Comparison of ENCODE assay signal across 19 cellular contexts in genomic region chr15:41778503-41778902, GRCh38. TPM values are rescaled to one million over a fixed set of nuclear protein-coding genes. Genes with fewer than 3 reads are reported as not detected.
DNase-seq lines count a peak whose midpoint lies in the region; ATAC-seq, FAIRE-seq and TF ChIP-seq lines count a peak whose summit lies in the region.
"Had no signal": no experiment of that assay in that cellular context is flagged by ENCODE, and none has a peak within 500 bp of the region (broad histone marks: within the 10 kb centered on the region; RNA-seq: fewer than 3 reads in every experiment).

No MANE protein-coding gene starts in this region.

- BruUV-seq in K562 (replicated peaks; lab: Mats Ljungman, UMichigan) = no TSS peak

- in situ Hi-C loops in K562 (cut with MboI) = no loop called here

- peak overlapping the region; percentile 88 for H3K27ac ChIP-seq in cardiac muscle cell
- no peak overlapping the region for H3K27ac ChIP-seq in K562 (ENCODE audit: extremely low read depth, low read depth, low read length)
- peak overlapping the region; percentile 3 to 32 for H3K27ac ChIP-seq in uterus
- H3K27ac ChIP-seq: right lobe of liver had no signal

- H3K27me3 Mint-ChIP-seq in immature natural killer cell (ENCODE audit: low read depth in 3 of 3) = peaks cover 4 to 15% (median 5%) of the 10 kb centered on the region in 3 donors
- H3K27me3 Mint-ChIP-seq in activated CD4-positive, alpha-beta memory T cell treated with anti-CD3 and anti-CD28 coated beads, Interleukin-2, amount 10 ng/mL, durations not matched to agents 7 days and 5 days = no peaks in the 10 kb centered on the region

- no peaks in the 10 kb centered on the region for H3K36me3 ChIP-seq in cardiac muscle cell
- no peaks in the 10 kb centered on the region for H3K36me3 ChIP-seq in K562 (ENCODE audit: control insufficient read depth, insufficient read depth, low read length)
- H3K36me3 ChIP-seq in uterus = no peaks in the 10 kb centered on the region
- H3K36me3 ChIP-seq: adrenal gland, right lobe of liver, tibial nerve had no signal

- H3K9me3 ChIP-seq in cardiac muscle cell (ENCODE audit: low read depth) (no peaks in the 10 kb centered on the region), K562 (replicated peaks; ENCODE audit: control insufficient read depth, insufficient read depth, low read depth, low read length) (no peaks in the 10 kb centered on the region), uterus (no peaks in the 10 kb centered on the region)
- H3K9me3 ChIP-seq: adrenal gland, right lobe of liver, tibial nerve had no signal

- peaks cover 9% of the 10 kb centered on the region for H3K79me2 ChIP-seq in K562 (ENCODE audit: control insufficient read depth, insufficient read depth, low read length)

- H3K4me2 ChIP-seq in K562 (ENCODE audit: insufficient read depth, low read length) = no peak overlapping the region

- H3K4me3 Mint-ChIP-seq in immature natural killer cell = peak overlapping the region in 1 of 5 donors; percentile 2
- no peak overlapping the region for H3K4me3 Mint-ChIP-seq in activated CD4-positive, alpha-beta memory T cell treated with anti-CD3 and anti-CD28 coated beads, Interleukin-2, amount 10 ng/mL, durations not matched to agents 7 days and 5 days

- H3K36me3 Mint-ChIP-seq in immature natural killer cell = no peaks in the 10 kb centered on the region
- H3K36me3 Mint-ChIP-seq in activated CD4-positive, alpha-beta memory T cell treated with anti-CD3 and anti-CD28 coated beads, Interleukin-2, amount 10 ng/mL, durations not matched to agents 7 days and 5 days (ENCODE audit: low read depth) = peaks cover 18% of the 10 kb centered on the region

- intact Hi-C loops in Right ventricle myocardium inferior (cut with DNase I) = no loop called here
- intact Hi-C loops in K562 (cut with micrococcal nuclease) = no loop called here
- intact Hi-C loops in uterus (cut with DNase I; ENCODE audit: low total_unique reads) = no loop called here

- H4K20me1 ChIP-seq in K562 (replicated peaks; ENCODE audit: control insufficient read depth, insufficient read depth, low read length) = no peaks in the 10 kb centered on the region; the same call in 1 of the 2 replicates

- ATAC-seq in Right ventricle myocardium inferior (no peak), K562 (no peak), HG02642 (IDR thresholded peaks at IDR 0.05; ENCODE audit: poor library complexity, unreplicated experiment) (no peak)
- ATAC-seq: left ventricle myocardium superior, right lobe of liver had no signal

- H3K27ac Mint-ChIP-seq in immature natural killer cell = peak overlapping the region in 5 of 6 donors; percentile 12 to 53 (median 32)
- no peak overlapping the region for H3K27ac Mint-ChIP-seq in activated CD4-positive, alpha-beta memory T cell treated with anti-CD3 and anti-CD28 coated beads, Interleukin-2, amount 10 ng/mL, durations not matched to agents 7 days and 5 days

- TF ChIP-seq CTCF in cardiac muscle cell (IDR thresholded peaks at IDR 0.05; ENCODE audit: low read depth, low read length) (no peak), K562 (IDR thresholded peaks at IDR 0.05 in 2 of 3, conservative IDR thresholded peaks at IDR 0.05 in 1 of 3; ENCODE audit: insufficient read depth in 2 of 3, low read depth in 1 of 3, low read length in 3 of 3) (no peak), uterus (IDR thresholded peaks at IDR 0.05) (no peak)

- TF ChIP-seq POLR2A in K562 (conservative IDR thresholded peaks at IDR 0.05) (no peak), uterus (IDR thresholded peaks at IDR 0.05) (no peak)

- peaks cover 78 to 96% of the 10 kb centered on the region in 2 donors for H3K4me1 Mint-ChIP-seq in immature natural killer cell
- peaks cover 69% of the 10 kb centered on the region for H3K4me1 Mint-ChIP-seq in activated CD4-positive, alpha-beta memory T cell treated with anti-CD3 and anti-CD28 coated beads, Interleukin-2, amount 10 ng/mL, durations not matched to agents 7 days and 5 days

- TF ChIP-seq EP300 in K562 (IDR thresholded peaks at IDR 0.05; ENCODE audit: low read length) = no peak

- POLR2A ChIA-PET in K562 (lab: Yijun Ruan, JAX) = interaction anchor here (1.1 to 1.3 kb wide), 2 partner anchors 11 to 73 kb away, joined by 3 read pairs; no protein-coding TSS in a partner anchor
- POLR2A ChIA-PET in activated CD4-positive, alpha-beta memory T cell treated with anti-CD3 and anti-CD28 coated beads, Interleukin-2, amount 10 ng/mL, durations not matched to agents 7 days and 5 days (lab: Charles Lee) = interaction anchor here (0.8 to 1.5 kb wide), 5 partner anchors 12 to 32 kb away, joined by 3 to 4 read pairs (median 3); no protein-coding TSS in a partner anchor

- DNase-seq in cardiac muscle cell (ENCODE audit: low read depth in 1 of 2, low spot score in 1 of 2) (peak in 1 of 2 donors; percentile 39), Right ventricle myocardium inferior (ENCODE audit: missing footprints) (no peak), K562 (ENCODE audit: extremely low read depth in 1 of 4, low spot score in 3 of 4) (no peak), immature natural killer cell (no peak), uterus (no peak), NCI-H526 treated with DMSO at 0.1 percent for 48 hours (lab: John Stamatoyannopoulos, UW) (no peak)
- DNase-seq in activated CD4-positive, alpha-beta memory T cell treated with anti-CD3 and anti-CD28 coated beads, Interleukin-2, amount 10 ng/mL, durations not matched to agents 7 days and 5 days = no peak
- DNase-seq: activated T-cell treated with anti-CD3 and anti-CD28 coated beads, Interleukin-2, amount 50 U/mL, for 1 hour; adrenal gland; Kasumi-1; left ventricle myocardium superior; NCI-H146; right lobe of liver; stimulated activated CD4-positive, alpha-beta T cell treated with anti-CD3 and anti-CD28 coated beads, Interleukin-4, amount 100 ng/mL, for 24 hours; SW 1271 had no signal

- no peak overlapping the region for H2AFZ ChIP-seq in K562 (ENCODE audit: low read depth, low read length)

- no peak for FAIRE-seq in K562 (lab: Jason Lieb, UNC)
- FAIRE-seq: colon, D721Med had no signal

- H3K4me1 ChIP-seq in cardiac muscle cell (ENCODE audit: low read depth) (peaks cover 64% of the 10 kb centered on the region), K562 (replicated peaks in 1 of 2; ENCODE audit: control insufficient read depth in 2 of 2, insufficient read depth in 2 of 2, low read length in 2 of 2) (peaks cover 16 to 27% of the 10 kb centered on the region in 2 experiments), uterus (peaks cover 0 to 6% of the 10 kb centered on the region in 2 donors)

- TF ChIP-seq RAD21 in K562 (CRISPR knock-in tag; conservative IDR thresholded peaks at IDR 0.05 in 1 of 2, IDR thresholded peaks at IDR 0.05 in 1 of 2) = no peak

- no peak overlapping the region for H3K4me3 ChIP-seq in cardiac muscle cell
- no peak overlapping the region for H3K4me3 ChIP-seq in K562
- no peak overlapping the region for H3K4me3 ChIP-seq in uterus
- H3K4me3 ChIP-seq: adrenal gland, right lobe of liver, tibial nerve had no signal

- CTCF ChIA-PET in K562 (lab: Yijun Ruan, JAX; ENCODE audit: low intra/inter-chr PET ratio) = no interaction called here
- CTCF ChIA-PET in activated CD4-positive, alpha-beta memory T cell treated with anti-CD3 and anti-CD28 coated beads, Interleukin-2, amount 10 ng/mL, durations not matched to agents 7 days and 5 days (lab: Charles Lee) = interaction anchor here (2.5 to 11.6 kb wide), 2 partner anchors 33 to 126 kb away, joined by 17 to 270 read pairs; no protein-coding TSS in a partner anchor

- H3K9ac ChIP-seq in K562 (ENCODE audit: insufficient read depth in 1 of 2, low read depth in 2 of 2, low read length in 2 of 2) = no peak overlapping the region

- no peaks in the 10 kb centered on the region for H3K27me3 ChIP-seq in cardiac muscle cell
- H3K27me3 ChIP-seq in K562 (ENCODE audit: control insufficient read depth in 2 of 2, insufficient read depth in 2 of 2, low read length in 2 of 2) = no peaks in the 10 kb centered on the region; a peak in 1 of 5 replicates
- H3K27me3 ChIP-seq in uterus = no peaks in the 10 kb centered on the region
- H3K27me3 ChIP-seq: adrenal gland, right lobe of liver, tibial nerve had no signal

- H3K9me1 ChIP-seq in K562 (ENCODE audit: control insufficient read depth, insufficient read depth, low read length) = no peaks in the 10 kb centered on the region

- H3K9me3 Mint-ChIP-seq in immature natural killer cell = no peaks in the 10 kb centered on the region
- no peaks in the 10 kb centered on the region for H3K9me3 Mint-ChIP-seq in activated CD4-positive, alpha-beta memory T cell treated with anti-CD3 and anti-CD28 coated beads, Interleukin-2, amount 10 ng/mL, durations not matched to agents 7 days and 5 days

RNA-seq across cellular contexts. Expression of gene MAPKBP1, which starts 4.2 kb away (rescaled TPM):
- total RNA-seq in cardiac muscle cell (59.5 and 109 TPM in 2 replicates), Right ventricle myocardium inferior (14.4 TPM), K562 (2014; rRNA removed) (4.1 and 5.3 TPM in 2 replicates), K562 (2014; rRNA removed; fragmentation: Illumina TruSeq; extraction: Trizol) (4.5 and 4.6 TPM in 2 replicates), K562 (2015; rRNA removed; fragmentation: Illumina TruSeq; extraction: Trizol) (5.7 and 5.8 TPM in 2 replicates), K562 (2021) (9.5 and 9.6 TPM in 2 replicates), uterus (10 to 100 TPM in 3 of 4 donors, 1 to 10 TPM in 1; 5.9 to 56.2 (median 23.5) TPM)
- polyA plus RNA-seq in cardiac muscle cell (37.7 and 55.0 TPM in 2 replicates), K562 (2011; rRNA removed) (3.4 and 4.4 TPM in 2 replicates), K562 (2014; fragmentation: Illumina TruSeq; extraction: Trizol) (4.8 and 5.4 TPM in 2 replicates), K562 (2014; fragmentation: Nextera tagmentation; extraction: Ambion mirVana) (under 1 TPM; 0.15 to 0.28 TPM), K562 (2014; rRNA removed) (5.2 and 7.1 TPM in 2 replicates), immature natural killer cell (1 to 10 TPM; 1.8 to 7.2 (median 3.6) TPM)
- total RNA-seq in K562 (2011; cell fraction: chromatin; rRNA removed; ENCODE audit: low replicate concordance) = 65.0 and 134 TPM in 2 replicates
- total RNA-seq in K562 (2011; cell fraction: nucleolus; rRNA removed) = 51.1 and 51.4 TPM in 2 replicates
- 45.8 and 52.1 TPM in 2 replicates for total RNA-seq in K562 (2011; cell fraction: nucleoplasm; rRNA removed)
- polyA plus RNA-seq in K562 (2011; cell fraction: cytosol; rRNA removed) = 2.2 and 3.6 TPM in 2 replicates
- 24.5 and 27.3 TPM in 2 replicates for polyA plus RNA-seq in K562 (2011; cell fraction: nucleus; rRNA removed)
- polyA plus RNA-seq in K562 (2012) = 5.8 and 7.2 TPM in 2 replicates
- 7.0 and 9.2 TPM in 2 replicates for polyA minus RNA-seq in K562 (2011; rRNA and poly(A)+ RNA removed)
- polyA minus RNA-seq in K562 (2011; cell fraction: cytosol; rRNA and poly(A)+ RNA removed) = 2.7 and 5.9 TPM in 2 replicates
- 22.8 and 29.4 TPM in 2 replicates for polyA minus RNA-seq in K562 (2011; cell fraction: nucleus; rRNA and poly(A)+ RNA removed)
- total RNA-seq in activated CD4-positive, alpha-beta memory T cell treated with anti-CD3 and anti-CD28 coated beads, Interleukin-2, amount 10 ng/mL, durations not matched to agents 7 days and 5 days = 10 to 100 TPM; 28.9 to 31.6 TPM

RNA-seq across cellular contexts. Expression of gene JMJD7, which starts 49.4 kb away (rescaled TPM):
- total RNA-seq in cardiac muscle cell (22.8 and 29.4 TPM in 2 replicates), Right ventricle myocardium inferior (12.6 TPM), K562 (2014; rRNA removed) (6.1 and 11.3 TPM in 2 replicates), K562 (2014; rRNA removed; fragmentation: Illumina TruSeq; extraction: Trizol) (3.2 and 3.8 TPM in 2 replicates), K562 (2015; rRNA removed; fragmentation: Illumina TruSeq; extraction: Trizol) (4.3 and 5.3 TPM in 2 replicates), K562 (2021) (12.2 and 13.1 TPM in 2 replicates), uterus (10 to 100 TPM in 2 of 4 donors, 1 to 10 TPM in 1, under 1 TPM in 1; 0.59 to 27.2 (median 9.8) TPM)
- polyA plus RNA-seq in cardiac muscle cell (17.4 and 27.6 TPM in 2 replicates), K562 (2011; rRNA removed) (7.9 and 8.8 TPM in 2 replicates), K562 (2014; fragmentation: Illumina TruSeq; extraction: Trizol) (6.8 and 9.4 TPM in 2 replicates), K562 (2014; fragmentation: Nextera tagmentation; extraction: Ambion mirVana) (1 to 10 TPM; 1.2 to 2.9 TPM), K562 (2014; rRNA removed) (9.7 and 13.9 TPM in 2 replicates), immature natural killer cell (10 to 100 TPM; 20.6 to 57.4 (median 23.6) TPM)
- 7.0 and 13.8 TPM in 2 replicates for total RNA-seq in K562 (2011; cell fraction: chromatin; rRNA removed; ENCODE audit: low replicate concordance)
- total RNA-seq in K562 (2011; cell fraction: nucleolus; rRNA removed) = 7.2 and 8.5 TPM in 2 replicates
- total RNA-seq in K562 (2011; cell fraction: nucleoplasm; rRNA removed) = 12.6 and 15.4 TPM in 2 replicates
- 8.0 and 19.6 TPM in 2 replicates for polyA plus RNA-seq in K562 (2011; cell fraction: cytosol; rRNA removed)
- 18.0 and 36.7 TPM in 2 replicates for polyA plus RNA-seq in K562 (2011; cell fraction: nucleus; rRNA removed)
- 7.7 and 16.3 TPM in 2 replicates for polyA plus RNA-seq in K562 (2012)
- 0.60 and 3.0 TPM in 2 replicates for polyA minus RNA-seq in K562 (2011; rRNA and poly(A)+ RNA removed)
- 4.1 and 4.4 TPM in 2 replicates for polyA minus RNA-seq in K562 (2011; cell fraction: cytosol; rRNA and poly(A)+ RNA removed)
- 4.0 and 4.7 TPM in 2 replicates for polyA minus RNA-seq in K562 (2011; cell fraction: nucleus; rRNA and poly(A)+ RNA removed)
- 10 to 100 TPM; 18.2 to 22.4 TPM for total RNA-seq in activated CD4-positive, alpha-beta memory T cell treated with anti-CD3 and anti-CD28 coated beads, Interleukin-2, amount 10 ng/mL, durations not matched to agents 7 days and 5 days
